23 cellular contexts compared by ENCODE assay signal in the genomic region with DNA sequence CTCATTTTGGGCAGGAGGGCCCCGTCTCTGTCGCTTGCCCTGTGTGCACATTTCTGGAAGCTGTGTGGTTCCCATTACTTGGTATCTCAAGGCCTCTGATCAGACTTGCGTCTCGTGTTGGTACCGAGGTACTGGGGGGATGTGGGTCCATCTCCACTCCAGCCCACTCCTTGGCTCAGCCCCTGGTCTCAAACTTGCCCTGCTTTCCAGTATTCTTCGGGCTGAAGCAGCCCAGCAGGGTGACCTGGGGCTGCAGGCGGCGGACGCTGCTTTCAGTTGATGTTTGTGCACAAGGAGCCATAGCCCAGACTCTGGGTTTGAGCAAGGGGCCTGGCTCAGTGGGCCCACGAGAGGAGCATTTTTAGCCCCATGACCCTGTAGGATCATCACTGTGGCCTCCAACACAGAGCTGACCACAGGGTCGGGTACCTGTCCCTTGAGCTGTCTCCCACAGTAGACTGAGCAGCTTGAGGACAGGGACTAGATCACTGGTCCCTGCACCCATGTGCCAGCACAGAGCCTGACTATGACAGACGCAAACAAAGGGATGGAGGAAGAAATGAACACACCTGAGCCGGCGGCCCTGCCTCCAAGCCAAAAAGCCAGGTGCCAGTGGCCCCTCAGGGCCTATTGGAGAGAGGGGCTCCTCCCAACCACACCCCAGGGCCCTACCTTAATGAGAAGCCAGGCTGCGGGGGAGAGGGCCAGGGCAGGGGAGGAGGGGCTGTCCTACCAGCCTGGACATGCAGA. TPM values are rescaled to one million over a fixed set of nuclear protein-coding genes. Genes with fewer than 3 reads are reported as not detected.
"Had no signal": no experiment of that assay in that cellular context is flagged by ENCODE, and none has a peak within 500 bp of the region (broad histone marks: within the 10 kb centered on the region; RNA-seq: fewer than 3 reads in every experiment).

No MANE protein-coding gene starts in this region.

- H3K36me3 ChIP-seq: heart left ventricle, left lung, pancreas, right lobe of liver had no signal

- H3K27me3 ChIP-seq: pancreas, right lobe of liver, testis, tibial nerve had no signal

- H3K27ac Mint-ChIP-seq: endodermal cell; naive thymus-derived CD4-positive, alpha-beta T cell; progenitor cell of endocrine pancreas; stimulated activated naive B cell treated with anti-CD40 and anti-IgM and Interleukin-4, amounts not matched to agents 10 μg/mL and 1 μg/mL and 100 μg/mL, for 72 hours; stimulated activated naive CD8-positive, alpha-beta T cell treated with anti-CD3 and anti-CD28 coated beads, Interleukin-15, amount 100 ng/mL, for 72 hours had no signal

- H3K4me3 Mint-ChIP-seq: endodermal cell; naive thymus-derived CD4-positive, alpha-beta T cell; neural crest cell; stimulated activated naive B cell treated with anti-CD40 and anti-IgM and Interleukin-4, amounts not matched to agents 10 μg/mL and 1 μg/mL and 100 μg/mL, for 72 hours; stimulated activated naive CD8-positive, alpha-beta T cell treated with anti-CD3 and anti-CD28 coated beads, Interleukin-15, amount 100 ng/mL, for 72 hours had no signal

- H3K9me3 ChIP-seq: pancreas, right lobe of liver, testis had no signal

- H3K4me3 ChIP-seq: coronary artery, heart left ventricle, left lung, pancreas, right lobe of liver, testis, tibial nerve had no signal

- H3K4me1 ChIP-seq: heart left ventricle, left lung, pancreas, right lobe of liver, testis, tibial nerve had no signal

- ATAC-seq: heart left ventricle; left lung; naive thymus-derived CD4-positive, alpha-beta T cell; pancreas; right lobe of liver; stimulated activated naive B cell treated with anti-CD40 and anti-IgM and Interleukin-4, amounts not matched to agents 10 μg/mL and 1 μg/mL and 100 μg/mL, for 72 hours; stimulated activated naive CD8-positive, alpha-beta T cell treated with anti-CD3 and anti-CD28 coated beads, Interleukin-15, amount 100 ng/mL, for 72 hours had no signal

- H3K27ac ChIP-seq: coronary artery, heart left ventricle, left lung, pancreas, right lobe of liver, testis, tibial nerve had no signal

- H3K4me1 Mint-ChIP-seq: endodermal cell; neural crest cell; stimulated activated naive B cell treated with anti-CD40 and anti-IgM and Interleukin-4, amounts not matched to agents 10 μg/mL and 1 μg/mL and 100 μg/mL, for 72 hours; stimulated activated naive CD8-positive, alpha-beta T cell treated with anti-CD3 and anti-CD28 coated beads, Interleukin-15, amount 100 ng/mL, for 72 hours had no signal

- DNase-seq: caudate nucleus; effector CD4-positive, alpha-beta T cell; endodermal cell; hippocampal formation; mammary epithelial cell; naive thymus-derived CD4-positive, alpha-beta T cell; nucleus accumbens; stimulated activated CD4-positive, alpha-beta T cell treated with anti-CD3 and anti-CD28 coated beads, Interleukin-2, amount 100 ng/mL, for 24 hours; stimulated activated CD4-positive, alpha-beta T cell treated with anti-CD3 and anti-CD28 coated beads, Interleukin-4, amount 100 ng/mL, for 4 hours; stimulated activated naive B cell treated with anti-CD40 and anti-IgM and Interleukin-4, amounts not matched to agents 10 μg/mL and 1 μg/mL and 100 μg/mL, for 72 hours; stimulated activated naive CD8-positive, alpha-beta T cell treated with anti-CD3 and anti-CD28 coated beads, Interleukin-15, amount 100 ng/mL, for 72 hours; testis had no signal

- H3K27me3 Mint-ChIP-seq: naive thymus-derived CD4-positive, alpha-beta T cell; stimulated activated naive CD8-positive, alpha-beta T cell treated with anti-CD3 and anti-CD28 coated beads, Interleukin-15, amount 100 ng/mL, for 72 hours had no signal

- FAIRE-seq: endothelial cell of umbilical vein, frontal cortex, pancreas had no signal

RNA-seq across cellular contexts. Expression of a gene that starts 46.8 kb away (rescaled TPM):
- total RNA-seq: right lobe of liver, skeletal muscle tissue had no signal
- polyA plus RNA-seq: naive thymus-derived CD4-positive, alpha-beta T cell had no signal
